In the genomic region with DNA sequence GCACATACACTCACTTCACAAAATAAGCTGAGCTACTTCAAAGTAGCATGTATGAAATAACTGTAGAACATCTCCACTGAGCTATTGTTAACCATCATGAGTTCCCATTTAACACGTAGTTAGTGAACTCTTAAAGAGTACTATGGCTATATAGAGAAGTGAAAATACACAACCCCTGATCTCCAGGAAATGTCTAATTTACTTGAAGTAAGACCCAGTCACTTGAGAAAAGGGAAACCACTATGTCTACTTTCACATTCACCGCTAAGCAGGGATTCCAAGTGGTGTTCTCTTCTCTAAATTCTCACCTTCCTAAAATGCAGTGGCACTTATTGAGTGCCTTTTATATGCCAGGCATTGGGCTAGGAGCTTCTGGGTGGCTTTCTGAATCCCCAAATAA, we compare ENCODE assay signal across 8 cellular contexts. TPM values are rescaled to one million over a fixed set of nuclear protein-coding genes. Genes with fewer than 3 reads are reported as not detected.
A peak's percentile ranks its signal among the peaks of the same experiment; 100 is the strongest.
DNase-seq lines count a peak whose midpoint lies in the region; ATAC-seq, FAIRE-seq and TF ChIP-seq lines count a peak whose summit lies in the region.

No MANE protein-coding gene starts in this region.

- peak overlapping the region; percentile 63 for H3K4me3 Mint-ChIP-seq in memory B cell

- H3K4me1 Mint-ChIP-seq in memory B cell: peaks cover 12% of the 10 kb centered on the region

- DNase-seq in Kasumi-1 (lab: John Stamatoyannopoulos, UW) (peak; percentile 31 to 38), memory B cell (ENCODE audit: low spot score in 2 of 2) (peak; percentile 30 to 59), HT-29 (ENCODE audit: low spot score) (no peak), frontal cortex (ENCODE audit: low spot score in 2 of 2) (no peak), NCI-H748 treated with DMSO at 0.1 percent for 48 hours (lab: John Stamatoyannopoulos, UW) (no peak), erythroblast (lab: John Stamatoyannopoulos, UW) (no peak)

- no peak for FAIRE-seq in frontal cortex (lab: Jason Lieb, UNC)

- H3K27ac Mint-ChIP-seq in memory B cell: peak overlapping the region; percentile 89

- peaks cover 5% of the 10 kb centered on the region for H3K36me3 Mint-ChIP-seq in memory B cell

- H3K9me3 Mint-ChIP-seq in memory B cell: no peaks in the 10 kb centered on the region

- H3K27me3 Mint-ChIP-seq in memory B cell: no peaks in the 10 kb centered on the region

- TF ChIP-seq POLR2A in erythroblast (IDR thresholded peaks at IDR 0.05; ENCODE audit: low read length): no peak

- peak; percentile 91 for ATAC-seq in GM18858 (IDR thresholded peaks at IDR 0.05; ENCODE audit: unreplicated experiment)
- ATAC-seq in GM21737 (IDR thresholded peaks at IDR 0.05; ENCODE audit: unreplicated experiment): peak; percentile 83
- peak; percentile 92 for ATAC-seq in memory B cell (ENCODE audit: low read depth)

RNA-seq across cellular contexts. Expression of a gene that starts 35.0 kb away (rescaled TPM):
- not detected in 2 replicates for total RNA-seq in HT-29 (2014; rRNA removed; shearing (Covaris generic))
- 1.6 TPM for total RNA-seq in frontal cortex

RNA-seq across cellular contexts. Expression of a gene that starts 44.9 kb away (rescaled TPM):
- total RNA-seq in HT-29 (2014; rRNA removed; shearing (Covaris generic)): 22.4 and 23.6 TPM in 2 replicates
- 33.4 TPM for total RNA-seq in frontal cortex

RNA-seq across cellular contexts. Expression of a gene that starts 45.0 kb away (rescaled TPM):
- 12.3 and 17.4 TPM in 2 replicates for total RNA-seq in HT-29 (2014; rRNA removed; shearing (Covaris generic))
- total RNA-seq in frontal cortex: 13.9 TPM

Comparison
In these comparisons a context has a peak if more than half of its experiments do, and no peak if none do; other contexts are left out.
1. DNase-seq: peak in Kasumi-1 (2 of 2) and memory B cell (2 of 2); none in HT-29 (single experiment), frontal cortex (0 of 2), NCI-H748 treated with DMSO at 0.1 percent for 48 hours (single experiment) and erythroblast (0 of 2).
2. Peak in every context shown above with its lines, with median percentiles within 50 percentile points of each other: ATAC-seq.